ENCODE assay signal across 23 cellular contexts in the genomic region with DNA sequence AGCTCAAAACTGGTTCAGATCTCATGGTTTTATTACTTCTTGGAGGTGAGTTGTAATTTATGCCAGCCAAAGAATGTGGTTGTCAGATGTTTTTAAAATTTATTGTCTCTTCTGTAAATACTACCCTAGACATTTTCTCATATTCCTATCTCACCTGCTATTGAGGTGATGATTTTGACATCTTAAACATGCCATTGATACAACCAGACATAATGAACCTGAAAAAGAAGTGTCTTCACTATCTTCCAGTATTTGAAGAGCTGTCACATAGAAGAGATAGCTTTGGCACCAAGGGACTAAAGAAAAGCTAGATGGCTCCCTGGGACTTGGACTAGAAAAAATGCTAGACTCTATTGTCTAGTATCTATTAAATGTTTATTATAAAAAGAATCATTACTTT.
"Had no signal": no experiment of that assay in that cellular context is flagged by ENCODE, and none has a peak within 500 bp of the region (broad histone marks: within the 10 kb centered on the region; RNA-seq: fewer than 3 reads in every experiment).

No MANE protein-coding gene starts in this region.

- H3K4me3 ChIP-seq: colonic mucosa, coronary artery, dorsolateral prefrontal cortex, esophagus muscularis mucosa, esophagus squamous epithelium, gastrocnemius medialis, gastroesophageal sphincter, heart left ventricle had no signal

- DNase-seq: colonic mucosa; cortex of kidney; dermis blood vessel endothelial cell; dorsolateral prefrontal cortex; effector CD4-positive, alpha-beta T cell; effector CD8-positive, alpha-beta T cell; effector memory CD4-positive, alpha-beta T cell; effector memory CD8-positive, alpha-beta T cell; endodermal cell; erythroblast; esophagus squamous epithelium; foreskin fibroblast; foreskin keratinocyte; foreskin melanocyte; gastrocnemius medialis; glutamatergic neuron; head of caudate nucleus; heart left ventricle had no signal

- H3K27me3 ChIP-seq: colonic mucosa, dorsolateral prefrontal cortex, esophagus muscularis mucosa, esophagus squamous epithelium, foreskin keratinocyte, gastrocnemius medialis, gastroesophageal sphincter, heart left ventricle had no signal

- H3K4me1 ChIP-seq: colonic mucosa, esophagus muscularis mucosa, esophagus squamous epithelium, foreskin keratinocyte, gastrocnemius medialis, gastroesophageal sphincter, heart left ventricle had no signal

- H3K27ac ChIP-seq: colonic mucosa, coronary artery, dorsolateral prefrontal cortex, epithelial cell of prostate, esophagus muscularis mucosa, esophagus squamous epithelium, foreskin keratinocyte, gastrocnemius medialis, gastroesophageal sphincter, heart left ventricle had no signal

- H3K36me3 ChIP-seq: colonic mucosa had no signal

- ATAC-seq: effector memory CD8-positive, alpha-beta T cell; esophagus mucosa; foreskin keratinocyte; gastrocnemius medialis; gastroesophageal sphincter; heart left ventricle had no signal

- H3K9me3 ChIP-seq: colonic mucosa, gastrocnemius medialis had no signal
